In genomic region chr18:78105611-78106010, GRCh38 we compare ENCODE assay signal across 7 cellular contexts.
"Had no signal": no experiment of that assay in that cellular context is flagged by ENCODE, and none has a peak within 500 bp of the region (broad histone marks: within the 10 kb centered on the region; RNA-seq: fewer than 3 reads in every experiment).

No MANE protein-coding gene starts in this region.

- H3K27ac Mint-ChIP-seq: HFFc6 had no signal

- DNase-seq: GM23248, GOT3, H7, HFFc6, IMR-90 had no signal

- ATAC-seq: HCT116, K562 had no signal

- H3K4me3 Mint-ChIP-seq: HFFc6 had no signal
